ENCODE assay signal across 8 cellular contexts in genomic region chr14:96391293-96392118, GRCh38. TPM values are rescaled to one million over a fixed set of nuclear protein-coding genes. Genes with fewer than 3 reads are reported as not detected.
A peak's percentile ranks its signal among the peaks of the same experiment; 100 is the strongest.
DNase-seq lines count a peak whose midpoint lies in the region; ATAC-seq and TF ChIP-seq lines count a peak whose summit lies in the region.

No MANE protein-coding gene starts in this region.

- peaks cover 10% of the 10 kb centered on the region for H3K4me1 Mint-ChIP-seq in chondrocyte (ENCODE audit: low read depth)

- TF ChIP-seq CTCF in chondrocyte (IDR thresholded peaks at IDR 0.05), result no peak

- no peaks in the 10 kb centered on the region for H3K9me3 Mint-ChIP-seq in chondrocyte (ENCODE audit: low read depth)

- ATAC-seq in GM19043 (IDR thresholded peaks at IDR 0.05; ENCODE audit: low read depth, unreplicated experiment), result peak; percentile 76
- ATAC-seq in HG03354 (IDR thresholded peaks at IDR 0.05; ENCODE audit: poor library complexity, severe bottlenecking, unreplicated experiment), result peak; percentile 88

- H3K27ac Mint-ChIP-seq in chondrocyte (ENCODE audit: unreplicated experiment), result peak overlapping the region; percentile 82

- H3K4me3 Mint-ChIP-seq in chondrocyte (ENCODE audit: unreplicated experiment), result peak overlapping the region; percentile 87

- H3K36me3 Mint-ChIP-seq in chondrocyte (ENCODE audit: low read depth), result no peaks in the 10 kb centered on the region

- DNase-seq in AML-193 (lab: John Stamatoyannopoulos, UW) (peak; percentile 87 to 89), NCI-H446 (lab: John Stamatoyannopoulos, UW) (peak; percentile 82 to 97), chondrocyte (ENCODE audit: low spot score) (peak; percentile 98), kidney tubule cell (ENCODE audit: low spot score) (peak; percentile 96)
- peak; percentile 100 for DNase-seq in activated CD4-positive, CD25-positive, alpha-beta regulatory T cell treated with anti-CD3 and anti-CD28 coated beads, Interleukin-2, amount 50 U/mL, for 72 hours
- DNase-seq in stimulated activated CD4-positive, alpha-beta T cell treated with anti-CD3 and anti-CD28 coated beads, Interleukin-1b, Interleukin-23, amount 100 ng/mL, for 1 hour (ENCODE audit: low read depth in 2 of 2), result peak; percentile 100

- H3K27me3 Mint-ChIP-seq in chondrocyte (ENCODE audit: low read depth), result no peaks in the 10 kb centered on the region

RNA-seq across cellular contexts. Expression of gene AK7, which starts 0.4 kb away (rescaled TPM):
- total RNA-seq in chondrocyte, result 0.05 TPM in 1 of 3 replicates, not detected in the others

RNA-seq across cellular contexts. Expression of gene GSKIP, which starts 28.2 kb away (rescaled TPM):
- total RNA-seq in chondrocyte, result 15.0 to 22.4 TPM (median 19.4 TPM) in 3 replicates

RNA-seq across cellular contexts. Expression of gene ATG2B, which starts 28.4 kb away (rescaled TPM):
- 17.0 to 18.1 TPM (median 17.8 TPM) in 3 replicates for total RNA-seq in chondrocyte

Comparison
In these comparisons a context has a peak if more than half of its experiments do, and no peak if none do; other contexts are left out.
1. Peak in every context shown above with its lines: DNase-seq and ATAC-seq.